In genomic region chr11:12019867-12020416, GRCh38 we compare ENCODE assay signal across 20 cellular contexts. TPM values are rescaled to one million over a fixed set of nuclear protein-coding genes. Genes with fewer than 3 reads are reported as not detected.
DNase-seq lines count a peak whose midpoint lies in the region; ATAC-seq and TF ChIP-seq lines count a peak whose summit lies in the region.
"Had no signal": no experiment of that assay in that cellular context is flagged by ENCODE, and none has a peak within 500 bp of the region (broad histone marks: within the 10 kb centered on the region; RNA-seq: fewer than 3 reads in every experiment).

No MANE protein-coding gene starts in this region.

- ATAC-seq in GM23338 (no peak), GM21515 (IDR thresholded peaks at IDR 0.05; ENCODE audit: unreplicated experiment) (no peak)
- ATAC-seq: activated CD4-positive, CD25-positive, alpha-beta regulatory T cell treated with anti-CD3 and anti-CD28 coated beads, Interleukin-2, amount 50 U/mL, for 24 hours; esophagus mucosa; natural killer cell treated with Interleukin-12 subunit alpha and Interleukin-12 subunit beta and Interleukin-15 and Interleukin-18, amount 100 ng/mL, for 72 hours had no signal

- H3K9me2 ChIP-seq in GM23338 (ENCODE audit: insufficient read depth) = no peaks in the 10 kb centered on the region; the same call in 1 of the 2 replicates

- H3K4me3 ChIP-seq in GM23338 (no peak overlapping the region), right atrium auricular region (no peak overlapping the region), osteoblast (ENCODE audit: insufficient read depth, low read length) (no peak overlapping the region)
- H3K4me3 ChIP-seq: tibial artery had no signal

- no peak for TF ChIP-seq CTCF in GM23338 (conservative IDR thresholded peaks at IDR 0.05; ENCODE audit: low read depth in 2 of 2)
- TF ChIP-seq CTCF in brain (conservative IDR thresholded peaks at IDR 0.05) = no peak
- TF ChIP-seq CTCF in right atrium auricular region (IDR thresholded peaks at IDR 0.05) = no peak
- no peak for TF ChIP-seq CTCF in osteoblast (IDR thresholded peaks at IDR 0.05; ENCODE audit: extremely low read depth, low read depth, low read length)

- no peaks in the 10 kb centered on the region for H3K36me3 ChIP-seq in GM23338 (ENCODE audit: insufficient read depth)
- no peaks in the 10 kb centered on the region for H3K36me3 ChIP-seq in right atrium auricular region
- no peaks in the 10 kb centered on the region for H3K36me3 ChIP-seq in osteoblast (ENCODE audit: insufficient read depth, low read length)
- H3K36me3 ChIP-seq: tibial artery had no signal

- no peak overlapping the region for H3K27ac ChIP-seq in GM23338 (ENCODE audit: low read depth)
- H3K27ac ChIP-seq in right atrium auricular region = peak overlapping the region; percentile 74 to 86
- H3K27ac ChIP-seq in osteoblast (ENCODE audit: low read depth, low read length) = peak overlapping the region; percentile 40

- H3K9me3 ChIP-seq in right atrium auricular region (peaks cover 4 to 6% of the 10 kb centered on the region in 2 donors), osteoblast (ENCODE audit: low read depth, low read length) (no peaks in the 10 kb centered on the region)
- H3K9me3 ChIP-seq: tibial artery had no signal

- no peak overlapping the region for H3K4me2 ChIP-seq in GM23338
- H3K4me2 ChIP-seq in osteoblast (ENCODE audit: insufficient read depth, low read length) = no peak overlapping the region

- H3K4me1 ChIP-seq in GM23338 (ENCODE audit: insufficient read depth) (no peaks in the 10 kb centered on the region), right atrium auricular region (peaks cover 0 to 50% of the 10 kb centered on the region in 2 donors), osteoblast (ENCODE audit: insufficient read depth, low read length) (peaks cover 30% of the 10 kb centered on the region)

- no peaks in the 10 kb centered on the region for H3F3A ChIP-seq in GM23338 (replicated peaks; ENCODE audit: low read depth)

- DNase-seq in GM23338 (ENCODE audit: low spot score) = no peak
- no peak for DNase-seq in right atrium auricular region (ENCODE audit: low spot score)
- no peak for DNase-seq in osteoblast (ENCODE audit: insufficient read length, low spot score, missing footprints)
- no peak for DNase-seq in T1000 (lab: John Stamatoyannopoulos, UW)
- no peak for DNase-seq in activated CD8-positive, alpha-beta memory T cell treated with anti-CD3 and anti-CD28 coated beads, Interleukin-2, amount 50 U/mL, for 4 hours
- DNase-seq in activated CD4-positive, alpha-beta T cell treated with anti-CD3 and anti-CD28 coated beads for 4 hours = no peak
- DNase-seq: activated T-cell treated with anti-CD3 and anti-CD28 coated beads for 4 hours; CD4-positive, alpha-beta T cell; cortex of kidney; DND-41; NCI-H2107; stimulated activated CD4-positive, alpha-beta T cell treated with anti-CD3 and anti-CD28 coated beads, Interleukin-2, amount 100 ng/mL, for 48 hours; T-helper 1 cell; tibial artery had no signal

- no peak overlapping the region for H3K4me3 Mint-ChIP-seq in GM23338
- H3K4me3 Mint-ChIP-seq in brain = peak overlapping the region in 1 of 5 experiments; percentile 1
- H3K4me3 Mint-ChIP-seq: activated naive CD8-positive, alpha-beta T cell; CD4-positive, alpha-beta T cell; natural killer cell treated with Interleukin-12 subunit alpha and Interleukin-12 subunit beta and Interleukin-15 and Interleukin-18, amount 100 ng/mL, for 72 hours had no signal

- no peaks in the 10 kb centered on the region for H3K79me2 ChIP-seq in GM23338 (replicated peaks; ENCODE audit: insufficient read depth)
- no peaks in the 10 kb centered on the region for H3K79me2 ChIP-seq in osteoblast (ENCODE audit: insufficient read depth, low read length)

- H3K27me3 ChIP-seq in GM23338 (ENCODE audit: insufficient read depth) = no peaks in the 10 kb centered on the region
- H3K27me3 ChIP-seq in right atrium auricular region = no peaks in the 10 kb centered on the region
- H3K27me3 ChIP-seq in osteoblast (ENCODE audit: insufficient read depth, low read length) = no peaks in the 10 kb centered on the region
- H3K27me3 ChIP-seq: tibial artery had no signal

- no peaks in the 10 kb centered on the region for H4K20me1 ChIP-seq in GM23338 (replicated peaks; ENCODE audit: insufficient read depth)
- H4K20me1 ChIP-seq in osteoblast (ENCODE audit: insufficient read depth, low read length) = no peaks in the 10 kb centered on the region

- no peak overlapping the region for H3K27ac Mint-ChIP-seq in GM23338
- H3K27ac Mint-ChIP-seq in brain = peak overlapping the region; percentile 12 to 88 (median 70)
- H3K27ac Mint-ChIP-seq: activated naive CD8-positive, alpha-beta T cell; CD4-positive, alpha-beta T cell; natural killer cell treated with Interleukin-12 subunit alpha and Interleukin-12 subunit beta and Interleukin-15 and Interleukin-18, amount 100 ng/mL, for 72 hours had no signal

- peaks cover 15% of the 10 kb centered on the region for H3K36me3 Mint-ChIP-seq in GM23338 (ENCODE audit: low read depth)
- H3K36me3 Mint-ChIP-seq in brain = peaks cover 12% of the 10 kb centered on the region
- H3K36me3 Mint-ChIP-seq: activated naive CD8-positive, alpha-beta T cell had no signal

- H2AFZ ChIP-seq in GM23338 (peak overlapping the region; percentile 32; the same call in 1 of the 2 replicates), osteoblast (ENCODE audit: low read length) (no peak overlapping the region)

- H3K9me3 Mint-ChIP-seq in GM23338 (peaks cover 23% of the 10 kb centered on the region), brain (peaks cover 13 to 30% (median 22%) of the 10 kb centered on the region in 5 experiments)
- H3K9me3 Mint-ChIP-seq: CD4-positive, alpha-beta T cell; natural killer cell treated with Interleukin-12 subunit alpha and Interleukin-12 subunit beta and Interleukin-15 and Interleukin-18, amount 100 ng/mL, for 72 hours had no signal

- H3K27me3 Mint-ChIP-seq in GM23338 (ENCODE audit: insufficient read depth, low read depth, poor library complexity) (peaks cover 2% of the 10 kb centered on the region), brain (no peaks in the 10 kb centered on the region)

- H3K4me1 Mint-ChIP-seq in GM23338 = no peaks in the 10 kb centered on the region
- H3K4me1 Mint-ChIP-seq in brain = peaks cover 33% of the 10 kb centered on the region

TF ChIP-seq in GM23338, 12 proteins besides CTCF, POLR2A, EP300 and RAD21:
- TF ChIP-seq EZH2 (IDR thresholded peaks at IDR 0.05; ENCODE audit: low read depth, unreplicated experiment) (no peak), JUNB (IDR thresholded peaks at IDR 0.05; ENCODE audit: unreplicated experiment) (no peak), STAT1 (IDR thresholded peaks at IDR 0.05; ENCODE audit: unreplicated experiment) (no peak), REST (IDR thresholded peaks at IDR 0.05; ENCODE audit: unreplicated experiment) (no peak), ETS1 (IDR thresholded peaks at IDR 0.05) (no peak), EZH2phosphoT487 (IDR thresholded peaks at IDR 0.05; ENCODE audit: unreplicated experiment) (no peak), CREB1 (CRISPR knock-in tag; IDR thresholded peaks at IDR 0.05; ENCODE audit: low read depth) (no peak)
TF ChIP-seq in GM23338: peak in this region for 0.

RNA-seq across cellular contexts. Expression of gene DKK3, which starts 11.5 kb away (rescaled TPM):
- total RNA-seq in GM23338 (2014; rRNA removed; shearing (Covaris generic)) = 31.1 and 42.2 TPM in 2 replicates
- polyA plus RNA-seq in GM23338 (2016; fragmentation: Nextera tagmentation; extraction: Ambion mirVana) (14.8 and 16.8 TPM in 2 replicates), brain (ENCODE audit: insufficient read depth, low read depth, low replicate concordance) (236 TPM)
- total RNA-seq in right atrium auricular region (1,000 to 10,000 TPM; 2,934 to 5,316 TPM), osteoblast (52.2 and 72.4 TPM in 2 replicates)
- total RNA-seq: natural killer cell treated with Interleukin-12 subunit alpha and Interleukin-12 subunit beta and Interleukin-15 and Interleukin-18, amount 100 ng/mL, for 72 hours had no signal

Comparison
In these comparisons a context has a peak if more than half of its experiments do, and no peak if none do; other contexts are left out.
1. RNA of gene DKK3, which starts 11.5 kb away (total RNA-seq): 2,934 to 5,316 TPM in right atrium auricular region; 52.2 to 72.4 TPM in osteoblast and 31.1 to 42.2 TPM in GM23338; every median in the first group is over 10 times any median in the second.